Comparison of ENCODE assay signal across 9 cellular contexts in genomic region chr11:79493555-79494171, GRCh38. TPM values are rescaled to one million over a fixed set of nuclear protein-coding genes. Genes with fewer than 3 reads are reported as not detected.
DNase-seq lines count a peak whose midpoint lies in the region; ATAC-seq and TF ChIP-seq lines count a peak whose summit lies in the region.
"Had no signal": no experiment of that assay in that cellular context is flagged by ENCODE, and none has a peak within 500 bp of the region (broad histone marks: within the 10 kb centered on the region; RNA-seq: fewer than 3 reads in every experiment).

No MANE protein-coding gene starts in this region.

- H3K4me1 ChIP-seq in esophagus muscularis mucosa (peaks cover 0 to 4% (median 0%) of the 10 kb centered on the region in 4 donors), transverse colon (no peaks in the 10 kb centered on the region)

- CTCF ChIA-PET in BJ (lab: Yijun Ruan, JAX): interaction anchor here (0.6 to 5.7 kb wide), 22 partner anchors 9 to 847 kb away, joined by 3 to 50 read pairs (median 5); partner anchors contain the start of gene TENM4

- H3K27me3 ChIP-seq in BJ (ENCODE audit: control insufficient read depth, insufficient read depth, low read length) (no peaks in the 10 kb centered on the region), esophagus muscularis mucosa (no peaks in the 10 kb centered on the region), transverse colon (no peaks in the 10 kb centered on the region)

- H3K27ac ChIP-seq in esophagus muscularis mucosa (replicated peaks in 1 of 4) (no peak overlapping the region), transverse colon (no peak overlapping the region)

- WGBS in esophagus muscularis mucosa: 24% methylated on average over 9 of the region's 11 CpGs
- WGBS in transverse colon (ENCODE audit: low coverage in 1 of 2), 2 donors: 36% methylated on average over 11 of the region's 11 CpGs; no CpG with 5 or more reads in 1 of the 2 donors

- TF ChIP-seq POLR2A in esophagus muscularis mucosa (IDR thresholded peaks at IDR 0.05; ENCODE audit: low read depth) (no peak), transverse colon (IDR thresholded peaks at IDR 0.05) (no peak)

- in situ Hi-C loops in transverse colon (cut with MboI; ENCODE audit: low pct_ligation_motif_present in 1 of 4, low pct_unique_long_range_greater_than_20kb in 1 of 4, low sequenced_read_pairs in 3 of 4): no loop called here

- TF ChIP-seq EP300 in esophagus muscularis mucosa (IDR thresholded peaks at IDR 0.05) (no peak), transverse colon (IDR thresholded peaks at IDR 0.05; ENCODE audit: low read depth) (no peak)

- peak; percentile 80 for ATAC-seq in GM18909 (IDR thresholded peaks at IDR 0.05; ENCODE audit: poor library complexity, unreplicated experiment)
- ATAC-seq in HG03103 (IDR thresholded peaks at IDR 0.05; ENCODE audit: low read depth, unreplicated experiment): peak; percentile 83

- TF ChIP-seq CTCF in BJ (IDR thresholded peaks at IDR 0.05; ENCODE audit: insufficient read depth, low read depth, low read length): peak; percentile 98
- peak; percentile 73 to 93 (median 89) for TF ChIP-seq CTCF in esophagus muscularis mucosa (IDR thresholded peaks at IDR 0.05)
- peak; percentile 68 to 87 (median 74) for TF ChIP-seq CTCF in transverse colon (IDR thresholded peaks at IDR 0.05)

- no peak overlapping the region for H3K4me3 ChIP-seq in BJ (ENCODE audit: low read depth, low read length)
- no peak overlapping the region for H3K4me3 ChIP-seq in esophagus muscularis mucosa
- H3K4me3 ChIP-seq in transverse colon: no peak overlapping the region

- no peaks in the 10 kb centered on the region for H3K36me3 ChIP-seq in BJ (ENCODE audit: control insufficient read depth, insufficient read depth, low read length)
- no peaks in the 10 kb centered on the region for H3K36me3 ChIP-seq in esophagus muscularis mucosa
- no peaks in the 10 kb centered on the region for H3K36me3 ChIP-seq in transverse colon

- intact Hi-C loops in esophagus muscularis mucosa (cut with DNase I): loop anchor here (2.0 to 5.0 kb wide), 2 partner anchors 91 to 846 kb away; no protein-coding TSS in a partner anchor
- intact Hi-C loops in transverse colon (cut with DNase I; ENCODE audit: low total_unique reads): loop anchor here (5.0 kb wide), 1 partner anchor 846 kb away; no protein-coding TSS in a partner anchor

- H3K9me3 ChIP-seq in esophagus muscularis mucosa (no peaks in the 10 kb centered on the region), transverse colon (no peaks in the 10 kb centered on the region)

- peak; percentile 5 for DNase-seq in BJ (ENCODE audit: low read depth)
- peak; percentile 48 for DNase-seq in NCI-H2171 treated with DMSO at 0.1 percent for 48 hours (lab: John Stamatoyannopoulos, UW)
- DNase-seq in activated CD4-positive, alpha-beta T cell treated with anti-CD3 and anti-CD28 coated beads, Interleukin-2, amount 50 U/mL, for 4 hours: peak; percentile 1 to 4
- no peak for DNase-seq in esophagus muscularis mucosa (ENCODE audit: extremely low spot score)
- peak; percentile 70 for DNase-seq in myocyte (ENCODE audit: low read depth)
- peak; percentile 70 for DNase-seq in transverse colon

- POLR2A ChIA-PET in BJ (lab: Charles Lee): no interaction called here

RNA-seq across cellular contexts. Expression of gene TENM4, which starts 52.8 kb away (rescaled TPM):
- polyA plus RNA-seq in BJ (2011; rRNA removed): 0.36 and 0.39 TPM in 2 replicates
- 1.2 and 1.5 TPM in 2 replicates for polyA minus RNA-seq in BJ (2011; rRNA and poly(A)+ RNA removed)
- total RNA-seq in esophagus muscularis mucosa: 1 to 10 TPM; 4.1 to 9.6 (median 8.0) TPM
- total RNA-seq in myocyte: 0.21 and 0.31 TPM in 2 replicates
- polyA plus RNA-seq in myocyte (2012): 0.73 TPM
- under 1 TPM; 0.14 to 0.79 (median 0.39) TPM for total RNA-seq in transverse colon
- polyA plus RNA-seq: IgD-negative memory B cell had no signal
